ENCODE assay signal across 29 cellular contexts in genomic region chr6:10331336-10331735, GRCh38.
"Had no signal": no experiment of that assay in that cellular context is flagged by ENCODE, and none has a peak within 500 bp of the region (broad histone marks: within the 10 kb centered on the region; RNA-seq: fewer than 3 reads in every experiment).

No MANE protein-coding gene starts in this region.

- H3K27me3 ChIP-seq: brain microvascular endothelial cell, esophagus muscularis mucosa, foreskin keratinocyte, gastrocnemius medialis, heart left ventricle had no signal

- H3K36me3 ChIP-seq: brain microvascular endothelial cell, esophagus muscularis mucosa, gastrocnemius medialis, heart left ventricle had no signal

- H3K9me3 ChIP-seq: esophagus muscularis mucosa, gastrocnemius medialis, heart left ventricle had no signal

- FAIRE-seq: astrocyte, bronchial epithelial cell had no signal

- H3K4me3 ChIP-seq: esophagus muscularis mucosa, gastrocnemius medialis, heart left ventricle had no signal

- ATAC-seq: activated CD4-positive, alpha-beta T cell treated with anti-CD3 and anti-CD28 coated beads for 36 hours; activated CD8-positive, alpha-beta memory T cell treated with anti-CD3 and anti-CD28 coated beads, Interleukin-2, amount 10 ng/mL, durations not matched to agents 7 days and 5 days; activated CD8-positive, alpha-beta T cell treated with anti-CD3 and anti-CD28 coated beads, Interleukin-2, amount 10 ng/mL, durations not matched to agents 7 days and 5 days; effector memory CD8-positive, alpha-beta T cell; gastrocnemius medialis; heart left ventricle had no signal

- H3K4me1 ChIP-seq: esophagus muscularis mucosa, foreskin keratinocyte, gastrocnemius medialis, heart left ventricle had no signal

- H3K27ac ChIP-seq: brain microvascular endothelial cell, esophagus muscularis mucosa, foreskin keratinocyte, gastrocnemius medialis, heart left ventricle had no signal

- DNase-seq: activated CD4-positive, alpha-beta memory T cell treated with anti-CD3 and anti-CD28 coated beads for 36 hours; activated CD4-positive, alpha-beta T cell treated with anti-CD3 and anti-CD28 coated beads for 36 hours; activated CD4-positive, alpha-beta T cell treated with anti-CD3 and anti-CD28 coated beads, Interleukin-2, amount 10 ng/mL, durations not matched to agents 24 days and 14 days; activated CD4-positive, CD25-positive, alpha-beta regulatory T cell; activated CD4-positive, CD25-positive, alpha-beta regulatory T cell treated with anti-CD3 and anti-CD28 coated beads, Interleukin-2, amount 50 U/mL, for 72 hours; activated CD8-positive, alpha-beta memory T cell treated with anti-CD3 and anti-CD28 coated beads, Interleukin-2, amount 10 ng/mL, durations not matched to agents 7 days and 5 days; activated CD8-positive, alpha-beta memory T cell treated with anti-CD3 and anti-CD28 coated beads, Interleukin-2, amount 50 U/mL, for 4 hours; activated CD8-positive, alpha-beta T cell treated with anti-CD3 and anti-CD28 coated beads, Interleukin-2, amount 10 ng/mL, durations not matched to agents 7 days and 5 days; activated gamma-delta T cell treated with Interleukin-2 at 50 U/mL for 16 hours; activated naive CD4-positive, alpha-beta T cell treated with anti-CD3 and anti-CD28 coated beads, Interleukin-2, amount 50 U/mL, for 16 hours; activated naive CD4-positive, alpha-beta T cell treated with Interleukin-2 at 50 U/mL for 16 hours; activated T-cell treated with anti-CD3 and anti-CD28 coated beads, Interleukin-2, amount 50 U/mL, for 1 hour; activated T-cell treated with anti-CD3 and anti-CD28 coated beads, Interleukin-2, amount 50 U/mL, for 48 hours; amniotic stem cell; anterior cingulate cortex; brain microvascular endothelial cell; cortex of kidney; dermis blood vessel endothelial cell; effector CD4-positive, alpha-beta T cell; effector memory CD8-positive, alpha-beta T cell; erythroblast; foreskin keratinocyte; gastrocnemius medialis; glutamatergic neuron; heart left ventricle; T-helper 2 cell had no signal
